Comparison of ENCODE assay signal across 1 cellular context in the genomic region with DNA sequence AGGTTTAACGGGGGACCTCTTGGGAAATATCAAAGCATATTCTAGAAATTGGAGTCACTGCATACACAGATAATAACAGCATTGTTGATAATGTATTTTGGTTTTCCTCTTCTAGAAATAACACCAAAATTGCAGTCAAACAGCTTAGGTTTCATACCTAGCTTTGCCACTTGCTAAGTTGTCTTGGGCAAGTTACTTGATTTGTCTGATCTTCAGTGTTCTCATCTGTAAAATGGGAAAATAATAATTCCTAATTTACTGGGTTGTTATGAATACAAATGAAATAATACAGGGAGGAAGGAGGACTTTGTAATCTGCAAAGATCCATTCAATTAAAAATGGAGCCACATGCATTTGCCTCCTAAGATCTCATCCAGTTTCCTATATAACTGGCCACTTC.
TF ChIP-seq lines count a peak whose summit lies in the region.

No MANE protein-coding gene starts in this region.

TF ChIP-seq in K562, 482 proteins besides CTCF, POLR2A, EP300 and RAD21:
- TF ChIP-seq SMARCA5 (IDR thresholded peaks at IDR 0.05) (no peak), RBM25 (IDR thresholded peaks at IDR 0.05; ENCODE audit: low read depth, low read length, severe bottlenecking) (peak; percentile 80), POLR2G (IDR thresholded peaks at IDR 0.05; ENCODE audit: low read depth, low read length) (no peak), ADNP (tag; IDR thresholded peaks at IDR 0.05) (peak; percentile 91)
